Comparison of ENCODE assay signal across 18 cellular contexts in the genomic region with DNA sequence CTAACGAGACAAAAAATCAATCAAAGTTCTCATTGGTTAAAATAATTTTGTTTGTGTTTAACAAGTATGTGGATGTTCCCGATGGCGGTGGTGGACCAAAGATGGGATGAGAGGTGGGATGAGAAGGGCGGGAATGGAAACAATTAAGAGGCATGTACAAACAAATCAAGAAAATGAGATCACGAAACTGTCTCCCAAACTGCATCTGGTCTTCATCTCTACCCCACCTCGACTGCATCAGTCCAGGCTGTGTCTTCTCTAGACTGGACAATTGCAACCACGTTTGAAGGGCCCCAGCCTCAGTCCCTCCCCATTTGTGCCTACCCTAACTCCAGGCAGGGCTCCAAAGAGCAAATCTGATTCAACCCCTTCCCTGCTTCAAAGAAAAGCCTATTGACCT. TPM values are rescaled to one million over a fixed set of nuclear protein-coding genes. Genes with fewer than 3 reads are reported as not detected.
DNase-seq lines count a peak whose midpoint lies in the region; ATAC-seq and TF ChIP-seq lines count a peak whose summit lies in the region.
"Had no signal": no experiment of that assay in that cellular context is flagged by ENCODE, and none has a peak within 500 bp of the region (broad histone marks: within the 10 kb centered on the region; RNA-seq: fewer than 3 reads in every experiment).

No MANE protein-coding gene starts in this region.

- ATAC-seq in HG02973 (IDR thresholded peaks at IDR 0.05; ENCODE audit: unreplicated experiment) = no peak
- ATAC-seq: Panc1 had no signal

- peak overlapping the region; percentile 17 for H3K9ac ChIP-seq in mesendoderm (ENCODE audit: low read length)

- H3K79me2 ChIP-seq in mesendoderm (ENCODE audit: control insufficient read depth, insufficient read depth, low read length) = no peaks in the 10 kb centered on the region

- peaks cover 2 to 4% of the 10 kb centered on the region in 2 donors for H3K36me3 Mint-ChIP-seq in CD14-positive monocyte

- intact Hi-C loops in CD14-positive monocyte (cut with micrococcal nuclease) = no loop called here

- H3K79me1 ChIP-seq in mesendoderm (ENCODE audit: low read length) = no peaks in the 10 kb centered on the region

- no peak overlapping the region for H3K23ac ChIP-seq in mesendoderm (ENCODE audit: low read length)

- H3K27me3 Mint-ChIP-seq in CD14-positive monocyte (ENCODE audit: low read depth in 3 of 3) = peaks cover 0 to 3% (median 3%) of the 10 kb centered on the region in 3 donors
- H3K27me3 Mint-ChIP-seq: CD4-positive, alpha-beta T cell had no signal

- no peak overlapping the region for H3K27ac ChIP-seq in mesendoderm (ENCODE audit: low read depth, low read length)
- H3K27ac ChIP-seq: 22Rv1 had no signal

- no peaks in the 10 kb centered on the region for H3K27me3 ChIP-seq in mesendoderm (ENCODE audit: insufficient read depth, low read length, poor library complexity)
- H3K27me3 ChIP-seq: MG63 had no signal

- TF ChIP-seq CTCF in CD14-positive monocyte (IDR thresholded peaks at IDR 0.05) = no peak

- H4K8ac ChIP-seq in mesendoderm (ENCODE audit: low read depth, low read length) = no peak overlapping the region

- peaks cover 0 to 3% (median 0%) of the 10 kb centered on the region in 7 donors for H3K9me3 Mint-ChIP-seq in CD14-positive monocyte
- H3K9me3 Mint-ChIP-seq: CD4-positive, alpha-beta T cell had no signal

- H3K18ac ChIP-seq in mesendoderm (ENCODE audit: low read length) = peak overlapping the region; percentile 53

- peak overlapping the region; percentile 88 for H2BK5ac ChIP-seq in mesendoderm (ENCODE audit: low read length)

- peak overlapping the region; percentile 17 for H2BK120ac ChIP-seq in mesendoderm (ENCODE audit: low read depth, low read length)

- no CpG with 5 or more reads among the region's 7 CpGs for WGBS in mesendoderm (ENCODE audit: extremely low coverage, insufficient coverage, low lambda C conversion rate)

- peak overlapping the region; percentile 98 for H2AK5ac ChIP-seq in mesendoderm (ENCODE audit: low read length)

- no peak overlapping the region for H3K4me2 ChIP-seq in mesendoderm (ENCODE audit: low read length)

- H3K4me3 Mint-ChIP-seq in CD14-positive monocyte = no peak overlapping the region
- H3K4me3 Mint-ChIP-seq: CD4-positive, alpha-beta T cell had no signal

- peaks cover 38% of the 10 kb centered on the region for H3K4me1 Mint-ChIP-seq in CD14-positive monocyte

- H3K36me3 ChIP-seq in mesendoderm (ENCODE audit: control insufficient read depth, insufficient read depth, low read length) = no peaks in the 10 kb centered on the region
- H3K36me3 ChIP-seq: MG63 had no signal

- peak overlapping the region; percentile 92 to 99 (median 98) for H3K27ac Mint-ChIP-seq in CD14-positive monocyte
- H3K27ac Mint-ChIP-seq: CD4-positive, alpha-beta T cell had no signal

- peak; percentile 54 for DNase-seq in DMS53 (lab: John Stamatoyannopoulos, UW)
- DNase-seq in DMS53 treated with DMSO at 0.1 percent for 48 hours (lab: John Stamatoyannopoulos, UW; ENCODE audit: unreplicated experiment) = no peak
- no peak for DNase-seq in CD14-positive monocyte (ENCODE audit: low spot score)
- peak; percentile 61 for DNase-seq in SHP77 treated with DMSO at 0.1 percent for 48 hours (lab: John Stamatoyannopoulos, UW)
- no peak for DNase-seq in mesendoderm
- no peak for DNase-seq in OCI-M2 (lab: John Stamatoyannopoulos, UW; ENCODE audit: unreplicated experiment)
- DNase-seq in CD1c-positive myeloid dendritic cell (ENCODE audit: extremely low spot score) = no peak
- DNase-seq: Caco-2; CD4-positive, alpha-beta T cell; DMS153; Kasumi-1; MG63; NCI-H1105; NCI-H2081 treated with DMSO at 0.1 percent for 48 hours; SW 1271 had no signal

- no peak overlapping the region for H2BK15ac ChIP-seq in mesendoderm (replicated peaks; ENCODE audit: low read depth)

- H4K5ac ChIP-seq in mesendoderm (ENCODE audit: low read length) = peak overlapping the region; percentile 73

- peak overlapping the region; percentile 68 for H3K56ac ChIP-seq in mesendoderm (ENCODE audit: low read length)

- peaks cover 16% of the 10 kb centered on the region for H3K4me1 ChIP-seq in mesendoderm (ENCODE audit: control insufficient read depth, low read depth, low read length)
- H3K4me1 ChIP-seq: Caco-2 had no signal

- H3K4ac ChIP-seq in mesendoderm (ENCODE audit: low read depth, low read length) = peak overlapping the region; percentile 93

- no peak overlapping the region for H3K4me3 ChIP-seq in mesendoderm (ENCODE audit: low read length)
- H3K4me3 ChIP-seq: MG63 had no signal

RNA-seq across cellular contexts. Expression of gene SLC12A8, which starts 56.1 kb away (rescaled TPM):
- under 1 TPM; 0.23 to 0.46 TPM for polyA plus RNA-seq in CD14-positive monocyte
- polyA plus RNA-seq in mesendoderm (2013, experiment 1 of 2) = 10.7 TPM
- polyA plus RNA-seq in mesendoderm (2013, experiment 2 of 2) = 9.8 TPM

Comparison
In these comparisons a context has a peak if more than half of its experiments do, and no peak if none do; other contexts are left out.
1. DNase-seq: peak in DMS53 (single experiment) and SHP77 treated with DMSO at 0.1 percent for 48 hours (single experiment); none in DMS53 treated with DMSO at 0.1 percent for 48 hours (single experiment), CD14-positive monocyte (single experiment), mesendoderm (single experiment), OCI-M2 (single experiment) and CD1c-positive myeloid dendritic cell (single experiment).